Comparison of ENCODE assay signal across 1 cellular context in the genomic region with DNA sequence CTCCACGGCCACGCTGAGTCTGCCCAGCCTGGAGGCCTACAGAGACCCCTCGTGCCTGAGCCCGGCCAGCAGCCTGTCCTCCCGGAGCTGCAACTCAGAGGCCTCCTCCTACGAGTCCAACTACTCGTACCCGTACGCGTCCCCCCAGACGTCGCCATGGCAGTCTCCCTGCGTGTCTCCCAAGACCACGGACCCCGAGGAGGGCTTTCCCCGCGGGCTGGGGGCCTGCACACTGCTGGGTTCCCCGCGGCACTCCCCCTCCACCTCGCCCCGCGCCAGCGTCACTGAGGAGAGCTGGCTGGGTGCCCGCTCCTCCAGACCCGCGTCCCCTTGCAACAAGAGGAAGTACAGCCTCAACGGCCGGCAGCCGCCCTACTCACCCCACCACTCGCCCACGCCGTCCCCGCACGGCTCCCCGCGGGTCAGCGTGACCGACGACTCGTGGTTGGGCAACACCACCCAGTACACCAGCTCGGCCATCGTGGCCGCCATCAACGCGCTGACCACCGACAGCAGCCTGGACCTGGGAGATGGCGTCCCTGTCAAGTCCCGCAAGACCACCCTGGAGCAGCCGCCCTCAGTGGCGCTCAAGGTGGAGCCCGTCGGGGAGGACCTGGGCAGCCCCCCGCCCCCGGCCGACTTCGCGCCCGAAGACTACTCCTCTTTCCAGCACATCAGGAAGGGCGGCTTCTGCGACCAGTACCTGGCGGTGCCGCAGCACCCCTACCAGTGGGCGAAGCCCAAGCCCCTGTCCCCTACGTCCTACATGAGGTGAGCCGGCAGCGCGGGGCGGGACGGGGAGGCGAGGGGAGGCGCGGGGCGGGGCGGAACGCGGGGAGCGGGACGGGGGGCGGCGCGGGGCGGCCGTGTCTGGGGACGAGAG.
TF ChIP-seq lines count a peak whose summit lies in the region.

No MANE protein-coding gene starts in this region.

TF ChIP-seq in endothelial cell of umbilical vein, 7 proteins besides CTCF, POLR2A, EP300 and RAD21:
- TF ChIP-seq EZH2 (IDR thresholded peaks at IDR 0.05; ENCODE audit: borderline replicate concordance, low read depth, low read length, severe bottlenecking) (no peak), MYC (IDR thresholded peaks at IDR 0.05; ENCODE audit: low read depth, low read length) (no peak), JUN (IDR thresholded peaks at IDR 0.05; ENCODE audit: borderline replicate concordance, insufficient read depth, insufficient read length, low read depth) (no peak), POLR2AphosphoS5 (IDR thresholded peaks at IDR 0.05; ENCODE audit: insufficient read depth, low read depth, low read length) (no peak), FOS (IDR thresholded peaks at IDR 0.05; ENCODE audit: borderline replicate concordance, insufficient read depth, low read length) (no peak), GATA2 (IDR thresholded peaks at IDR 0.05; ENCODE audit: insufficient read depth, insufficient read length, low read depth, low read length) (no peak)
- TF ChIP-seq, protein P1, sequence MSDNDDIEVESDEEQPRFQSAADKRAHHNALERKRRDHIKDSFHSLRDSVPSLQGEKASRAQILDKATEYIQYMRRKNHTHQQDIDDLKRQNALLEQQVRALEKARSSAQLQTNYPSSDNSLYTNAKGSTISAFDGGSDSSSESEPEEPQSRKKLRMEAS (IDR thresholded peaks at IDR 0.05; ENCODE audit: insufficient read depth, insufficient read length) = no peak
